ENCODE assay signal across 14 cellular contexts in the genomic region with DNA sequence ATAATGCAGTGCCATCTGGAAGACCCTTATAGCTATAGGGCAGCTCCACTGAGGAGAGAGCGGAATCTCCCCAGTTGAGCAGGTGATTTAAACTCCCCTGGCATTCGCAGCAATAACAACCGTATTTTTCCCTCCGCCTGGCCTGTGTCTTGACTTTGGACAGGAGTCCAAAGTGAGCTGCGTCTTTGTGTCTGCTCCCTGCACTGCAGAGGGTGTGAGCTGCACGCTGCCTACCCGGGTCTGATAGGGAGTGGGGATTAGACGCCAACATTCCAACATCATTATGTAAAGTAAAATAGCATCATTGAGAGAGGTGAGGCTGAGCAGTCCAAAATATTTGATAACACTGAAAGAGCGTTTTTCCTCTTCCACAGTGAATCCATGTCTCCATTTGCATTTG.
"Had no signal": no experiment of that assay in that cellular context is flagged by ENCODE, and none has a peak within 500 bp of the region (broad histone marks: within the 10 kb centered on the region; RNA-seq: fewer than 3 reads in every experiment).

No MANE protein-coding gene starts in this region.

- H3K27ac Mint-ChIP-seq: activated B cell treated with CpG ODN at 0.5 μM for 24 hours; activated CD4-positive, alpha-beta T cell treated with anti-CD3 and anti-CD28 coated beads, Interleukin-2, amount 10 ng/mL, durations not matched to agents 7 days and 5 days; effector memory CD8-positive, alpha-beta T cell; T-helper 1 cell treated with Interleukin-12 subunit alpha and Interleukin-12 subunit beta and Interleukin-4 antibody, amounts not matched to agents 30 μg/mL and 1 μg/mL, for 36 hours had no signal

- FAIRE-seq: astrocyte had no signal

- ATAC-seq: effector memory CD8-positive, alpha-beta T cell; left lobe of liver; right lobe of liver; SK-N-SH treated with all-trans-retinoic acid at 6 μM for 48 hours had no signal

- H3K4me1 ChIP-seq: right lobe of liver, thyroid gland had no signal

- H3K36me3 ChIP-seq: right lobe of liver, thyroid gland had no signal

- H3K9me3 ChIP-seq: right lobe of liver, thyroid gland had no signal

- H3K4me3 Mint-ChIP-seq: activated B cell treated with CpG ODN at 0.5 μM for 24 hours; activated CD4-positive, alpha-beta T cell treated with anti-CD3 and anti-CD28 coated beads, Interleukin-2, amount 10 ng/mL, durations not matched to agents 7 days and 5 days; effector memory CD8-positive, alpha-beta T cell; T-helper 1 cell treated with Interleukin-12 subunit alpha and Interleukin-12 subunit beta and Interleukin-4 antibody, amounts not matched to agents 30 μg/mL and 1 μg/mL, for 36 hours had no signal

- H3K27me3 ChIP-seq: right lobe of liver, thyroid gland had no signal

- H3K27me3 Mint-ChIP-seq: activated B cell treated with CpG ODN at 0.5 μM for 24 hours; activated CD4-positive, alpha-beta T cell treated with anti-CD3 and anti-CD28 coated beads, Interleukin-2, amount 10 ng/mL, durations not matched to agents 7 days and 5 days had no signal

- H3K4me1 Mint-ChIP-seq: activated CD4-positive, alpha-beta T cell treated with anti-CD3 and anti-CD28 coated beads, Interleukin-2, amount 10 ng/mL, durations not matched to agents 7 days and 5 days had no signal

- H3K9me3 Mint-ChIP-seq: activated B cell treated with CpG ODN at 0.5 μM for 24 hours; activated CD4-positive, alpha-beta T cell treated with anti-CD3 and anti-CD28 coated beads, Interleukin-2, amount 10 ng/mL, durations not matched to agents 7 days and 5 days; effector memory CD8-positive, alpha-beta T cell; T-helper 1 cell treated with Interleukin-12 subunit alpha and Interleukin-12 subunit beta and Interleukin-4 antibody, amounts not matched to agents 30 μg/mL and 1 μg/mL, for 36 hours had no signal

- H3K4me3 ChIP-seq: coronary artery, right lobe of liver, thyroid gland had no signal

- H3K27ac ChIP-seq: coronary artery, epithelial cell of prostate, right lobe of liver, thyroid gland had no signal

- DNase-seq: activated B cell treated with CpG ODN at 0.5 μM for 24 hours; activated CD4-positive, alpha-beta T cell treated with anti-CD3 and anti-CD28 coated beads, Interleukin-2, amount 10 ng/mL, durations not matched to agents 7 days and 5 days; activated CD8-positive, alpha-beta memory T cell treated with anti-CD3 and anti-CD28 coated beads for 24 hours; activated naive CD4-positive, alpha-beta T cell treated with Interleukin-2 at 50 U/mL for 16 hours; effector memory CD8-positive, alpha-beta T cell; posterior cingulate gyrus; right lobe of liver; thyroid gland had no signal
